8 cellular contexts compared by ENCODE assay signal in genomic region chr2:40554665-40555294, GRCh38.
DNase-seq lines count a peak whose midpoint lies in the region; ATAC-seq and TF ChIP-seq lines count a peak whose summit lies in the region.

No MANE protein-coding gene starts in this region.

- TF ChIP-seq CTCF in HL-60 (IDR thresholded peaks at IDR 0.05; ENCODE audit: insufficient read depth, low read length) (peak; percentile 76), heart left ventricle (IDR thresholded peaks at IDR 0.05) (peak; percentile 81 to 96 (median 90)), sigmoid colon (IDR thresholded peaks at IDR 0.05) (peak; percentile 49 to 80 (median 60))

- H3K27ac ChIP-seq in HL-60 (replicated peaks) (no peak overlapping the region), heart left ventricle (peak overlapping the region in 2 of 12 donors; percentile 55 to 60), sigmoid colon (no peak overlapping the region)

- no peaks in the 10 kb centered on the region for H3K36me3 Mint-ChIP-seq in activated T-helper 1 cell treated with anti-CD3 and anti-CD28 coated beads, Interleukin-12 subunit alpha, Interleukin-12 subunit beta, Interleukin-2, Interleukin-4 antibody, amounts not matched to agents 30 ng/mL and 10 ng/mL and 1 ng/mL, durations not matched to agents 14 hours and 24 hours and 36 hours (ENCODE audit: low read depth)

- H3K9me3 ChIP-seq in heart left ventricle (no peaks in the 10 kb centered on the region), sigmoid colon (no peaks in the 10 kb centered on the region)

- no peak for TF ChIP-seq EP300 in sigmoid colon (IDR thresholded peaks at IDR 0.05)

- 38 to 40% (median 39%) methylated on average over 5 of the region's 5 CpGs for WGBS in heart left ventricle, 4 donors
- 40 to 66% methylated on average over 5 of the region's 5 CpGs for WGBS in sigmoid colon, 2 donors

- intact Hi-C loops in activated T-helper 1 cell treated with anti-CD3 and anti-CD28 coated beads, Interleukin-12 subunit alpha, Interleukin-12 subunit beta, Interleukin-2, Interleukin-4 antibody, amounts not matched to agents 30 ng/mL and 10 ng/mL and 1 ng/mL, durations not matched to agents 14 hours and 24 hours and 36 hours (cut with micrococcal nuclease), result loop anchor here (1.0 to 2.0 kb wide), 2 partner anchors 104 to 641 kb away; no protein-coding TSS in a partner anchor
- intact Hi-C loops in heart left ventricle (cut with DNase I), result loop anchor here (2.0 to 10.0 kb wide), 14 partner anchors 42 to 642 kb away; partner anchors contain the start of gene SLC8A1 (in 6 of the 10)
- intact Hi-C loops in sigmoid colon (cut with DNase I), result loop anchor here (2.0 to 10.0 kb wide), 2 partner anchors 310 to 640 kb away; no protein-coding TSS in a partner anchor

- no peak for TF ChIP-seq POLR2A in heart left ventricle (IDR thresholded peaks at IDR 0.05)
- TF ChIP-seq POLR2A in sigmoid colon (IDR thresholded peaks at IDR 0.05), result no peak

- no peak overlapping the region for H3K27ac Mint-ChIP-seq in activated T-helper 1 cell treated with anti-CD3 and anti-CD28 coated beads, Interleukin-12 subunit alpha, Interleukin-12 subunit beta, Interleukin-2, Interleukin-4 antibody, amounts not matched to agents 30 ng/mL and 10 ng/mL and 1 ng/mL, durations not matched to agents 14 hours and 24 hours and 36 hours

- peak; percentile 93 for ATAC-seq in GM21447 (IDR thresholded peaks at IDR 0.05; ENCODE audit: unreplicated experiment)
- peak in 3 of 4 donors; percentile 81 to 83 (median 83) for ATAC-seq in heart left ventricle

- H3K9me3 Mint-ChIP-seq in activated T-helper 1 cell treated with anti-CD3 and anti-CD28 coated beads, Interleukin-12 subunit alpha, Interleukin-12 subunit beta, Interleukin-2, Interleukin-4 antibody, amounts not matched to agents 30 ng/mL and 10 ng/mL and 1 ng/mL, durations not matched to agents 14 hours and 24 hours and 36 hours, result no peaks in the 10 kb centered on the region

- no peak overlapping the region for H3K4me3 Mint-ChIP-seq in activated T-helper 1 cell treated with anti-CD3 and anti-CD28 coated beads, Interleukin-12 subunit alpha, Interleukin-12 subunit beta, Interleukin-2, Interleukin-4 antibody, amounts not matched to agents 30 ng/mL and 10 ng/mL and 1 ng/mL, durations not matched to agents 14 hours and 24 hours and 36 hours

- no peaks in the 10 kb centered on the region for H3K4me1 Mint-ChIP-seq in activated T-helper 1 cell treated with anti-CD3 and anti-CD28 coated beads, Interleukin-12 subunit alpha, Interleukin-12 subunit beta, Interleukin-2, Interleukin-4 antibody, amounts not matched to agents 30 ng/mL and 10 ng/mL and 1 ng/mL, durations not matched to agents 14 hours and 24 hours and 36 hours (ENCODE audit: low read depth)

- H3K27me3 Mint-ChIP-seq in activated T-helper 1 cell treated with anti-CD3 and anti-CD28 coated beads, Interleukin-12 subunit alpha, Interleukin-12 subunit beta, Interleukin-2, Interleukin-4 antibody, amounts not matched to agents 30 ng/mL and 10 ng/mL and 1 ng/mL, durations not matched to agents 14 hours and 24 hours and 36 hours (ENCODE audit: insufficient read depth), result peaks cover 2% of the 10 kb centered on the region

- H3K4me3 ChIP-seq in HL-60 (replicated peaks; ENCODE audit: insufficient read depth, low read length), result no peak overlapping the region
- peak overlapping the region in 2 of 12 donors; percentile 3 to 24 for H3K4me3 ChIP-seq in heart left ventricle
- H3K4me3 ChIP-seq in sigmoid colon, result no peak overlapping the region

- peaks cover 0 to 11% (median 0%) of the 10 kb centered on the region in 12 donors for H3K4me1 ChIP-seq in heart left ventricle
- no peaks in the 10 kb centered on the region for H3K4me1 ChIP-seq in sigmoid colon

- DNase-seq in EH (ENCODE audit: low read depth) (peak; percentile 64), HL-60 (ENCODE audit: low read depth in 1 of 2, low spot score in 1 of 2) (peak; percentile 35 to 74), NCI-H748 (lab: John Stamatoyannopoulos, UW; ENCODE audit: unreplicated experiment) (peak; percentile 75), heart left ventricle (peak in 4 of 5 donors; percentile 48 to 74 (median 64)), sigmoid colon (peak; percentile 70), amniotic stem cell (lab: John Stamatoyannopoulos, UW) (no peak)
- DNase-seq in activated T-helper 1 cell treated with anti-CD3 and anti-CD28 coated beads, Interleukin-12 subunit alpha, Interleukin-12 subunit beta, Interleukin-2, Interleukin-4 antibody, amounts not matched to agents 30 ng/mL and 10 ng/mL and 1 ng/mL, durations not matched to agents 14 hours and 24 hours and 36 hours (ENCODE audit: low spot score), result peak; percentile 26

- H3K36me3 ChIP-seq in heart left ventricle (no peaks in the 10 kb centered on the region), sigmoid colon (no peaks in the 10 kb centered on the region)

- H3K27me3 ChIP-seq in HL-60 (ENCODE audit: insufficient read depth, poor library complexity, severe bottlenecking) (no peaks in the 10 kb centered on the region), heart left ventricle (no peaks in the 10 kb centered on the region), sigmoid colon (no peaks in the 10 kb centered on the region)
